In the genomic region with DNA sequence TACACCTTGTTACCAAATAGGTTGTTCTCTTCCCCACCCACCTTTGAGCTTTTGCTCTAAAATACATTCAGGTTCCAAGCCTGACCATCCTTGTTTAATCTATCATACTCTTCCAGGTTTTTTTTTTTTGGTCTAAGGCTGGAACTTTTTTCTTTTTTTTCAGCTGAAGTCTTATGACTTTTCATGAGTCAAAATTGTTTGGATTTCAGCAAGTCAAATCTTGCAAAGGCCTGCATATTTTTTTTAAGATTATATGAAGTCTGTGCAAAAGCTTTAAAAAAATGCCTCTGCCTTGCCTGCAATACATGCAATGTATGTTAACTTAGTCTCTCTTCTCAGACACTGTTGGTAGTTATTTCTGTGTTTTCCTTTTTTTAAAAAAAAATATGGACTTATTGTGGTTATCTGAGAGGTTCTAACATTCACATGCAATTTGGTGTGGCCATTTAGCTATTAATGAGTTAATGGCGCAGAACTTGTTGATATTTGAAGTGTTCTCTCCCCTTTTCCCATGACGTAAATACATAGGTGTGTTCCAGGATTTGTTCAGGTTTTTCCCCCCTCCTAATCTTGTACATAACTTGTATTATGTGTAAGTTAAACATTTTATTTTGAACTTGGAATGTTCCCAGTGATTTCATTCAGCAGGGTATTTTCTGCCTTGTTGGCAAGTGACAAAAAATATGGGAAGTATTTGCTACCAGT, we compare ENCODE assay signal across 25 cellular contexts. TPM values are rescaled to one million over a fixed set of nuclear protein-coding genes. Genes with fewer than 3 reads are reported as not detected.
"Had no signal": no experiment of that assay in that cellular context is flagged by ENCODE, and none has a peak within 500 bp of the region (broad histone marks: within the 10 kb centered on the region; RNA-seq: fewer than 3 reads in every experiment).

No MANE protein-coding gene starts in this region.

- H3K4me3 Mint-ChIP-seq: activated naive CD4-positive, alpha-beta T cell treated with anti-CD3 and anti-CD28 coated beads, Interleukin-2, amount 10 ng/mL, durations not matched to agents 7 days and 5 days; activated T-cell treated with anti-CD3 and anti-CD28 coated beads, Interleukin-2, amount 50 U/mL, for 4 hours; natural killer cell treated with Interleukin-12 subunit alpha and Interleukin-12 subunit beta and Interleukin-15 and Interleukin-18, amount 100 ng/mL, for 72 hours; stimulated activated naive CD8-positive, alpha-beta T cell treated with anti-CD3 and anti-CD28 coated beads, Interleukin-15, Interleukin-2, amounts not matched to agents 100 ng/mL and 50 ng/mL, for 24 hours had no signal

- H3K4me3 ChIP-seq: esophagus muscularis mucosa, left ventricle myocardium inferior, pancreas, tibial nerve had no signal

- H3K27ac Mint-ChIP-seq: activated naive CD4-positive, alpha-beta T cell treated with anti-CD3 and anti-CD28 coated beads, Interleukin-2, amount 10 ng/mL, durations not matched to agents 7 days and 5 days; natural killer cell treated with Interleukin-12 subunit alpha and Interleukin-12 subunit beta and Interleukin-15 and Interleukin-18, amount 100 ng/mL, for 72 hours; stimulated activated naive CD8-positive, alpha-beta T cell treated with anti-CD3 and anti-CD28 coated beads, Interleukin-15, Interleukin-2, amounts not matched to agents 100 ng/mL and 50 ng/mL, for 24 hours had no signal

- H3K9me3 ChIP-seq: esophagus muscularis mucosa, left ventricle myocardium inferior, neutrophil, pancreas, tibial nerve had no signal

- H3K9me3 Mint-ChIP-seq: activated naive CD4-positive, alpha-beta T cell treated with anti-CD3 and anti-CD28 coated beads, Interleukin-2, amount 10 ng/mL, durations not matched to agents 7 days and 5 days; activated T-cell treated with anti-CD3 and anti-CD28 coated beads, Interleukin-2, amount 50 U/mL, for 4 hours; natural killer cell treated with Interleukin-12 subunit alpha and Interleukin-12 subunit beta and Interleukin-15 and Interleukin-18, amount 100 ng/mL, for 72 hours; stimulated activated naive CD8-positive, alpha-beta T cell treated with anti-CD3 and anti-CD28 coated beads, Interleukin-15, Interleukin-2, amounts not matched to agents 100 ng/mL and 50 ng/mL, for 24 hours had no signal

- H3K36me3 ChIP-seq: pancreas had no signal

- DNase-seq: activated CD4-positive, CD25-positive, alpha-beta regulatory T cell treated with anti-CD3 and anti-CD28 coated beads, Interleukin-2, amount 50 U/mL, for 72 hours; activated CD8-positive, alpha-beta memory T cell treated with anti-CD3 and anti-CD28 coated beads for 24 hours; activated CD8-positive, alpha-beta memory T cell treated with anti-CD3 and anti-CD28 coated beads, Interleukin-2, amount 50 U/mL, for 4 hours; activated naive CD4-positive, alpha-beta T cell treated with anti-CD3 and anti-CD28 coated beads, Interleukin-2, amount 10 ng/mL, durations not matched to agents 7 days and 5 days; activated T-cell treated with anti-CD3 and anti-CD28 coated beads, Interleukin-2, amount 50 U/mL, for 4 hours; dermis blood vessel endothelial cell; effector CD8-positive, alpha-beta T cell; foreskin fibroblast; left ventricle myocardium inferior; midbrain; pancreas; right cardiac atrium; stimulated activated CD4-positive, alpha-beta T cell treated with anti-CD3 and anti-CD28 coated beads, Interleukin-12 subunit alpha, Interleukin-12 subunit beta, amount 100 ng/mL, for 4 hours; stimulated activated CD4-positive, alpha-beta T cell treated with anti-CD3 and anti-CD28 coated beads, Interleukin-4, amount 100 ng/mL, for 4 hours; T-helper 1 cell; WERI-Rb-1 had no signal

- ATAC-seq: activated T-cell treated with anti-CD3 and anti-CD28 coated beads, Interleukin-2, amount 50 U/mL, for 4 hours; natural killer cell treated with Interleukin-12 subunit alpha and Interleukin-12 subunit beta and Interleukin-15 and Interleukin-18, amount 100 ng/mL, for 72 hours; right cardiac atrium had no signal

- H3K27me3 Mint-ChIP-seq: activated naive CD4-positive, alpha-beta T cell treated with anti-CD3 and anti-CD28 coated beads, Interleukin-2, amount 10 ng/mL, durations not matched to agents 7 days and 5 days; natural killer cell treated with Interleukin-12 subunit alpha and Interleukin-12 subunit beta and Interleukin-15 and Interleukin-18, amount 100 ng/mL, for 72 hours; stimulated activated naive CD8-positive, alpha-beta T cell treated with anti-CD3 and anti-CD28 coated beads, Interleukin-15, Interleukin-2, amounts not matched to agents 100 ng/mL and 50 ng/mL, for 24 hours had no signal

- H3K27me3 ChIP-seq: esophagus muscularis mucosa, neutrophil, pancreas, tibial nerve had no signal

- H3K27ac ChIP-seq: esophagus muscularis mucosa, left ventricle myocardium inferior, neutrophil, tibial nerve, WERI-Rb-1 had no signal

RNA-seq across cellular contexts. Expression of gene CCKAR, which starts 58.7 kb away (rescaled TPM):
- total RNA-seq: activated T-cell treated with anti-CD3 and anti-CD28 coated beads, Interleukin-2, amount 50 U/mL, for 4 hours; cardiac septum; dermis blood vessel endothelial cell; left ventricle myocardium inferior; lung microvascular endothelial cell; natural killer cell treated with Interleukin-12 subunit alpha and Interleukin-12 subunit beta and Interleukin-15 and Interleukin-18, amount 100 ng/mL, for 72 hours; pulmonary artery endothelial cell; skeletal muscle tissue; tibial nerve had no signal
- polyA plus RNA-seq: pancreas, right cardiac atrium had no signal
